In the genomic region with DNA sequence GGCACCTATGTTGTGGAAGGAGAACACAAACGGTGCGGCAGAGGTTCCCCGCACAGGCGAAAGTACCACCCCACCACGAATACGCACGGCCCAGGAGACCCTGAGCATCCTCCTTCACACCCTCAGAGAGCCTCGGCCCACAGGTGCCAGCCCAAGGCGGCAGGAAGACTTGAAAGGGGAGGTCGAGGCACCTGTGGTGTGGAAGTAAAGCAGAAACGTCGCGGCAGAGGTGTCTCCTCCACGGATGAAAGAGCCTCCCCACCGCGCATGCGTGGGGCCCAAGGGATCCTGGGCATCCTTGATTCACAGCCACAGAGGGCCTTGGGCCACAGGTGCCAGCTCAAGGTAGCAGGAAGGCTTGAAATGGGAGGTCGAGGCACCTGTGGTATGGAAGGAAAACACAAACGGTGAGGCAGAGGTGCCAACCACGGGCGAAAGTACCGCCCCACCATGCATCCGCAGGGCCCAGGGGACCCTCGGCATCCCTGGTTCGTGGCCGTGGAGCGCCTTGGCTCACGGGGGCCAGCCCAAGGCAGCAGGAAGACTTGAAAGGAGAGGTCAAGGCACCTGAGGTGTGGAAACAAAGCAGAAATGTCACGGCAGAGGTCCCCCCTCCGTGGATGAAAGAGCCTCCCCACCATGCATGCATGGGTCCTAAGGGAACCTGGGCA, we compare ENCODE assay signal across 1 cellular context.
TF ChIP-seq lines count a peak whose summit lies in the region.

No MANE protein-coding gene starts in this region.

TF ChIP-seq in GM23338, 12 proteins besides CTCF, POLR2A, EP300 and RAD21 (continued from another document):
- TF ChIP-seq, protein P1, sequence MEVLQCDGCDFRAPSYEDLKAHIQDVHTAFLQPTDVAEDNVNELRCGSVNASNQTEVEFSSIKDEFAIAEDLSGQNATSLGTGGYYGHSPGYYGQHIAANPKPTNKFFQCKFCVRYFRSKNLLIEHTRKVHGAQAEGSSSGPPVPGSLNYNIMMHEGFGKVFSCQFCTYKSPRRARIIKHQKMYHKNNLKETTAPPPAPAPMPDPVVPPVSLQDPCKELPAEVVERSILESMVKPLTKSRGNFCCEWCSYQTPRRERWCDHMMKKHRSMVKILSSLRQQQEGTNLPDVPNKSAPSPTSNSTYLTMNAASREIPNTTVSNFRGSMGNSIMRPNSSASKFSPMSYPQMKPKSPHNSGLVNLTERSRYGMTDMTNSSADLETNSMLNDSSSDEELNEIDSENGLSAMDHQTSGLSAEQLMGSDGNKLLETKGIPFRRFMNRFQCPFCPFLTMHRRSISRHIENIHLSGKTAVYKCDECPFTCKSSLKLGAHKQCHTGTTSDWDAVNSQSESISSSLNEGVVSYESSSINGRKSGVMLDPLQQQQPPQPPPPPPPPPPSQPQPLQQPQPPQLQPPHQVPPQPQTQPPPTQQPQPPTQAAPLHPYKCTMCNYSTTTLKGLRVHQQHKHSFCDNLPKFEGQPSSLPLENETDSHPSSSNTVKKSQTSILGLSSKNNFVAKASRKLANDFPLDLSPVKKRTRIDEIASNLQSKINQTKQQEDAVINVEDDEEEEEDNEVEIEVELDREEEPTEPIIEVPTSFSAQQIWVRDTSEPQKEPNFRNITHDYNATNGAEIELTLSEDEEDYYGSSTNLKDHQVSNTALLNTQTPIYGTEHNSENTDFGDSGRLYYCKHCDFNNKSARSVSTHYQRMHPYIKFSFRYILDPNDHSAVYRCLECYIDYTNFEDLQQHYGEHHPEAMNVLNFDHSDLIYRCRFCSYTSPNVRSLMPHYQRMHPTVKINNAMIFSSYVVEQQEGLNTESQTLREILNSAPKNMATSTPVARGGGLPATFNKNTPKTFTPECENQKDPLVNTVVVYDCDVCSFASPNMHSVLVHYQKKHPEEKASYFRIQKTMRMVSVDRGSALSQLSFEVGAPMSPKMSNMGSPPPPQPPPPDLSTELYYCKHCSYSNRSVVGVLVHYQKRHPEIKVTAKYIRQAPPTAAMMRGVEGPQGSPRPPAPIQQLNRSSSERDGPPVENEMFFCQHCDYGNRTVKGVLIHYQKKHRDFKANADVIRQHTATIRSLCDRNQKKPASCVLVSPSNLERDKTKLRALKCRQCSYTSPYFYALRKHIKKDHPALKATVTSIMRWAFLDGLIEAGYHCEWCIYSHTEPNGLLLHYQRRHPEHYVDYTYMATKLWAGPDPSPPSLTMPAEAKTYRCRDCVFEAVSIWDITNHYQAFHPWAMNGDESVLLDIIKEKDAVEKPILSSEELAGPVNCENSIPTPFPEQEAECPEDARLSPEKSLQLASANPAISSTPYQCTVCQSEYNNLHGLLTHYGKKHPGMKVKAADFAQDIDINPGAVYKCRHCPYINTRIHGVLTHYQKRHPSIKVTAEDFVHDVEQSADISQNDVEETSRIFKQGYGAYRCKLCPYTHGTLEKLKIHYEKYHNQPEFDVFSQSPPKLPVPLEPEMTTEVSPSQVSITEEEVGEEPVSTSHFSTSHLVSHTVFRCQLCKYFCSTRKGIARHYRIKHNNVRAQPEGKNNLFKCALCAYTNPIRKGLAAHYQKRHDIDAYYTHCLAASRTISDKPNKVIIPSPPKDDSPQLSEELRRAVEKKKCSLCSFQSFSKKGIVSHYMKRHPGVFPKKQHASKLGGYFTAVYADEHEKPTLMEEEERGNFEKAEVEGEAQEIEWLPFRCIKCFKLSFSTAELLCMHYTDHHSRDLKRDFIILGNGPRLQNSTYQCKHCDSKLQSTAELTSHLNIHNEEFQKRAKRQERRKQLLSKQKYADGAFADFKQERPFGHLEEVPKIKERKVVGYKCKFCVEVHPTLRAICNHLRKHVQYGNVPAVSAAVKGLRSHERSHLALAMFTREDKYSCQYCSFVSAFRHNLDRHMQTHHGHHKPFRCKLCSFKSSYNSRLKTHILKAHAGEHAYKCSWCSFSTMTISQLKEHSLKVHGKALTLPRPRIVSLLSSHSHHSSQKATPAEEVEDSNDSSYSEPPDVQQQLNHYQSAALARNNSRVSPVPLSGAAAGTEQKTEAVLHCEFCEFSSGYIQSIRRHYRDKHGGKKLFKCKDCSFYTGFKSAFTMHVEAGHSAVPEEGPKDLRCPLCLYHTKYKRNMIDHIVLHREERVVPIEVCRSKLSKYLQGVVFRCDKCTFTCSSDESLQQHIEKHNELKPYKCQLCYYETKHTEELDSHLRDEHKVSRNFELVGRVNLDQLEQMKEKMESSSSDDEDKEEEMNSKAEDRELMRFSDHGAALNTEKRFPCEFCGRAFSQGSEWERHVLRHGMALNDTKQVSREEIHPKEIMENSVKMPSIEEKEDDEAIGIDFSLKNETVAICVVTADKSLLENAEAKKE (CRISPR knock-in tag; IDR thresholded peaks at IDR 0.05): no peak
- TF ChIP-seq EZH2phosphoT487 (IDR thresholded peaks at IDR 0.05; ENCODE audit: unreplicated experiment) (no peak), EZH2 (IDR thresholded peaks at IDR 0.05; ENCODE audit: low read depth, unreplicated experiment) (no peak), JUNB (IDR thresholded peaks at IDR 0.05; ENCODE audit: unreplicated experiment) (no peak), NANOG (IDR thresholded peaks at IDR 0.05; ENCODE audit: borderline replicate concordance) (no peak), CREB1 (CRISPR knock-in tag; IDR thresholded peaks at IDR 0.05; ENCODE audit: low read depth) (no peak), ZNF331 (CRISPR knock-in tag; IDR thresholded peaks at IDR 0.05; ENCODE audit: low read depth) (no peak)
- TF ChIP-seq, protein P2, sequence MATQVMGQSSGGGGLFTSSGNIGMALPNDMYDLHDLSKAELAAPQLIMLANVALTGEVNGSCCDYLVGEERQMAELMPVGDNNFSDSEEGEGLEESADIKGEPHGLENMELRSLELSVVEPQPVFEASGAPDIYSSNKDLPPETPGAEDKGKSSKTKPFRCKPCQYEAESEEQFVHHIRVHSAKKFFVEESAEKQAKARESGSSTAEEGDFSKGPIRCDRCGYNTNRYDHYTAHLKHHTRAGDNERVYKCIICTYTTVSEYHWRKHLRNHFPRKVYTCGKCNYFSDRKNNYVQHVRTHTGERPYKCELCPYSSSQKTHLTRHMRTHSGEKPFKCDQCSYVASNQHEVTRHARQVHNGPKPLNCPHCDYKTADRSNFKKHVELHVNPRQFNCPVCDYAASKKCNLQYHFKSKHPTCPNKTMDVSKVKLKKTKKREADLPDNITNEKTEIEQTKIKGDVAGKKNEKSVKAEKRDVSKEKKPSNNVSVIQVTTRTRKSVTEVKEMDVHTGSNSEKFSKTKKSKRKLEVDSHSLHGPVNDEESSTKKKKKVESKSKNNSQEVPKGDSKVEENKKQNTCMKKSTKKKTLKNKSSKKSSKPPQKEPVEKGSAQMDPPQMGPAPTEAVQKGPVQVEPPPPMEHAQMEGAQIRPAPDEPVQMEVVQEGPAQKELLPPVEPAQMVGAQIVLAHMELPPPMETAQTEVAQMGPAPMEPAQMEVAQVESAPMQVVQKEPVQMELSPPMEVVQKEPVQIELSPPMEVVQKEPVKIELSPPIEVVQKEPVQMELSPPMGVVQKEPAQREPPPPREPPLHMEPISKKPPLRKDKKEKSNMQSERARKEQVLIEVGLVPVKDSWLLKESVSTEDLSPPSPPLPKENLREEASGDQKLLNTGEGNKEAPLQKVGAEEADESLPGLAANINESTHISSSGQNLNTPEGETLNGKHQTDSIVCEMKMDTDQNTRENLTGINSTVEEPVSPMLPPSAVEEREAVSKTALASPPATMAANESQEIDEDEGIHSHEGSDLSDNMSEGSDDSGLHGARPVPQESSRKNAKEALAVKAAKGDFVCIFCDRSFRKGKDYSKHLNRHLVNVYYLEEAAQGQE (IDR thresholded peaks at IDR 0.05; ENCODE audit: unreplicated experiment): no peak
